Comparison of ENCODE assay signal across 1 cellular context in genomic region chr13:91739751-91740150, GRCh38.
TF ChIP-seq lines count a peak whose summit lies in the region.

No MANE protein-coding gene starts in this region.

TF ChIP-seq in HepG2, 621 proteins besides CTCF, POLR2A, EP300 and RAD21 (continued from another document):
- TF ChIP-seq ZSCAN5A (CRISPR knock-in tag; IDR thresholded peaks at IDR 0.05; ENCODE audit: borderline replicate concordance), result no peak
- TF ChIP-seq CEBPG (CRISPR knock-in tag; IDR thresholded peaks at IDR 0.05), result no peak
- TF ChIP-seq ZBTB37 (CRISPR knock-in tag; IDR thresholded peaks at IDR 0.05), result no peak
- no peak for TF ChIP-seq NFKBIZ (CRISPR knock-in tag; IDR thresholded peaks at IDR 0.05)
- TF ChIP-seq ATF3 (CRISPR knock-in tag; IDR thresholded peaks at IDR 0.05), result no peak
- no peak for TF ChIP-seq LCORL (IDR thresholded peaks at IDR 0.05)
- TF ChIP-seq LCORL (CRISPR knock-in tag; IDR thresholded peaks at IDR 0.05), result no peak
- no peak for TF ChIP-seq IRF1 (CRISPR knock-in tag; IDR thresholded peaks at IDR 0.05; ENCODE audit: low read depth)
- TF ChIP-seq NFIB (CRISPR knock-in tag; IDR thresholded peaks at IDR 0.05; ENCODE audit: borderline replicate concordance), result no peak
- TF ChIP-seq ZNF20 (CRISPR knock-in tag; IDR thresholded peaks at IDR 0.05), result no peak
- no peak for TF ChIP-seq ZSCAN22 (CRISPR knock-in tag; IDR thresholded peaks at IDR 0.05)
- no peak for TF ChIP-seq ATF7 (IDR thresholded peaks at IDR 0.05)
- TF ChIP-seq ATF7 (CRISPR knock-in tag; IDR thresholded peaks at IDR 0.05), result no peak
- no peak for TF ChIP-seq ZNF543 (CRISPR knock-in tag; IDR thresholded peaks at IDR 0.05)
